ENCODE assay signal across 9 cellular contexts in the genomic region with DNA sequence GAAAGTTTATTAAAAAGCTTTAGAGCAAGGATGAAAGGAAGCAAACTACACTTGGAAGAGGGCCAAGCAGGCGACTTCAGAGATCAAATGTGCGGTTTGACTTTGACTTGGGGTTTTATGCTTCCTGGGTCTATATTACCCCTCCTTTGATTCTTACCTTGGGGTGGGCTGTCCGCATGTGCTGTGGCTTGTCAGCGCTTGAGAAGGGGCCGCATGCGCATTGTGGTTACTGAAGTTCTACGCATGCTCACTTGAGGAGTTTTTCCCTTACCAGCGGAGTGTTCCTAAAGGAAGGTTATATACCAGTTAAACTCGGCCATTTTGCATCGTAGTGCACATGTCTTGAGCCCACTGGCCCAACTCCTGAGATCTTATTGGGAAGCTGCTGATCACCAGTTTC. TPM values are rescaled to one million over a fixed set of nuclear protein-coding genes. Genes with fewer than 3 reads are reported as not detected.
A peak's percentile ranks its signal among the peaks of the same experiment; 100 is the strongest.
DNase-seq lines count a peak whose midpoint lies in the region; ATAC-seq, FAIRE-seq and TF ChIP-seq lines count a peak whose summit lies in the region.
"Had no signal": no experiment of that assay in that cellular context is flagged by ENCODE, and none has a peak within 500 bp of the region (broad histone marks: within the 10 kb centered on the region; RNA-seq: fewer than 3 reads in every experiment).

No MANE protein-coding gene starts in this region.

- no peaks in the 10 kb centered on the region for H3K27me3 Mint-ChIP-seq in activated T-helper 1 cell treated with anti-CD3 and anti-CD28 coated beads, Interleukin-12 subunit alpha, Interleukin-12 subunit beta, Interleukin-2, Interleukin-4 antibody, amounts not matched to agents 30 ng/mL and 10 ng/mL and 1 ng/mL, durations not matched to agents 14 hours and 24 hours and 36 hours (ENCODE audit: insufficient read depth)
- H3K27me3 Mint-ChIP-seq in stimulated activated naive CD8-positive, alpha-beta T cell treated with anti-CD3 and anti-CD28 coated beads, Interleukin-15, Interleukin-2, amounts not matched to agents 100 ng/mL and 50 ng/mL, for 24 hours = no peaks in the 10 kb centered on the region

- intact Hi-C loops in activated T-helper 1 cell treated with anti-CD3 and anti-CD28 coated beads, Interleukin-12 subunit alpha, Interleukin-12 subunit beta, Interleukin-2, Interleukin-4 antibody, amounts not matched to agents 30 ng/mL and 10 ng/mL and 1 ng/mL, durations not matched to agents 14 hours and 24 hours and 36 hours (cut with micrococcal nuclease) = loop anchor here (5.0 to 10.0 kb wide), 2 partner anchors 102 to 645 kb away; partner anchors contain the start of gene ZNF41

- FAIRE-seq in urothelium cell line (lab: Jason Lieb, UNC) = no peak

- peak overlapping the region; percentile 59 for H3K4me3 Mint-ChIP-seq in activated T-helper 1 cell treated with anti-CD3 and anti-CD28 coated beads, Interleukin-12 subunit alpha, Interleukin-12 subunit beta, Interleukin-2, Interleukin-4 antibody, amounts not matched to agents 30 ng/mL and 10 ng/mL and 1 ng/mL, durations not matched to agents 14 hours and 24 hours and 36 hours
- peak overlapping the region; percentile 63 for H3K4me3 Mint-ChIP-seq in stimulated activated naive CD8-positive, alpha-beta T cell treated with anti-CD3 and anti-CD28 coated beads, Interleukin-15, Interleukin-2, amounts not matched to agents 100 ng/mL and 50 ng/mL, for 24 hours

- peaks cover 12% of the 10 kb centered on the region for H3K4me1 Mint-ChIP-seq in activated T-helper 1 cell treated with anti-CD3 and anti-CD28 coated beads, Interleukin-12 subunit alpha, Interleukin-12 subunit beta, Interleukin-2, Interleukin-4 antibody, amounts not matched to agents 30 ng/mL and 10 ng/mL and 1 ng/mL, durations not matched to agents 14 hours and 24 hours and 36 hours (ENCODE audit: low read depth)
- peaks cover 21% of the 10 kb centered on the region for H3K4me1 Mint-ChIP-seq in stimulated activated naive CD8-positive, alpha-beta T cell treated with anti-CD3 and anti-CD28 coated beads, Interleukin-15, Interleukin-2, amounts not matched to agents 100 ng/mL and 50 ng/mL, for 24 hours (ENCODE audit: low read depth)

- H3K36me3 Mint-ChIP-seq in activated T-helper 1 cell treated with anti-CD3 and anti-CD28 coated beads, Interleukin-12 subunit alpha, Interleukin-12 subunit beta, Interleukin-2, Interleukin-4 antibody, amounts not matched to agents 30 ng/mL and 10 ng/mL and 1 ng/mL, durations not matched to agents 14 hours and 24 hours and 36 hours (ENCODE audit: low read depth) = no peaks in the 10 kb centered on the region
- H3K36me3 Mint-ChIP-seq in stimulated activated naive CD8-positive, alpha-beta T cell treated with anti-CD3 and anti-CD28 coated beads, Interleukin-15, Interleukin-2, amounts not matched to agents 100 ng/mL and 50 ng/mL, for 24 hours (ENCODE audit: low read depth) = no peaks in the 10 kb centered on the region

- no peak for ATAC-seq in SK-N-SH treated with all-trans-retinoic acid at 6 μM for 48 hours

- H3K27ac Mint-ChIP-seq in activated T-helper 1 cell treated with anti-CD3 and anti-CD28 coated beads, Interleukin-12 subunit alpha, Interleukin-12 subunit beta, Interleukin-2, Interleukin-4 antibody, amounts not matched to agents 30 ng/mL and 10 ng/mL and 1 ng/mL, durations not matched to agents 14 hours and 24 hours and 36 hours = no peak overlapping the region
- peak overlapping the region; percentile 80 for H3K27ac Mint-ChIP-seq in stimulated activated naive CD8-positive, alpha-beta T cell treated with anti-CD3 and anti-CD28 coated beads, Interleukin-15, Interleukin-2, amounts not matched to agents 100 ng/mL and 50 ng/mL, for 24 hours

- no peaks in the 10 kb centered on the region for H3K9me3 Mint-ChIP-seq in activated T-helper 1 cell treated with anti-CD3 and anti-CD28 coated beads, Interleukin-12 subunit alpha, Interleukin-12 subunit beta, Interleukin-2, Interleukin-4 antibody, amounts not matched to agents 30 ng/mL and 10 ng/mL and 1 ng/mL, durations not matched to agents 14 hours and 24 hours and 36 hours
- H3K9me3 Mint-ChIP-seq in stimulated activated naive CD8-positive, alpha-beta T cell treated with anti-CD3 and anti-CD28 coated beads, Interleukin-15, Interleukin-2, amounts not matched to agents 100 ng/mL and 50 ng/mL, for 24 hours = no peaks in the 10 kb centered on the region

- peak; percentile 21 to 66 (median 53) for DNase-seq in T-helper 1 cell
- DNase-seq in activated T-helper 1 cell treated with anti-CD3 and anti-CD28 coated beads, Interleukin-12 subunit alpha, Interleukin-12 subunit beta, Interleukin-2, Interleukin-4 antibody, amounts not matched to agents 30 ng/mL and 10 ng/mL and 1 ng/mL, durations not matched to agents 14 hours and 24 hours and 36 hours (ENCODE audit: low spot score) = peak; percentile 5
- DNase-seq in medulla oblongata (ENCODE audit: extremely low spot score) = peak; percentile 6
- no peak for DNase-seq in urothelium cell line (ENCODE audit: low spot score)
- no peak for DNase-seq in NCI-H524 treated with DMSO at 0.1 percent for 48 hours (lab: John Stamatoyannopoulos, UW)
- DNase-seq: MG63 had no signal

TF ChIP-seq in SK-N-SH treated with all-trans-retinoic acid at 6 μM for 48 hours, 23 proteins besides CTCF, POLR2A, EP300 and RAD21:
- TF ChIP-seq, protein P1, sequence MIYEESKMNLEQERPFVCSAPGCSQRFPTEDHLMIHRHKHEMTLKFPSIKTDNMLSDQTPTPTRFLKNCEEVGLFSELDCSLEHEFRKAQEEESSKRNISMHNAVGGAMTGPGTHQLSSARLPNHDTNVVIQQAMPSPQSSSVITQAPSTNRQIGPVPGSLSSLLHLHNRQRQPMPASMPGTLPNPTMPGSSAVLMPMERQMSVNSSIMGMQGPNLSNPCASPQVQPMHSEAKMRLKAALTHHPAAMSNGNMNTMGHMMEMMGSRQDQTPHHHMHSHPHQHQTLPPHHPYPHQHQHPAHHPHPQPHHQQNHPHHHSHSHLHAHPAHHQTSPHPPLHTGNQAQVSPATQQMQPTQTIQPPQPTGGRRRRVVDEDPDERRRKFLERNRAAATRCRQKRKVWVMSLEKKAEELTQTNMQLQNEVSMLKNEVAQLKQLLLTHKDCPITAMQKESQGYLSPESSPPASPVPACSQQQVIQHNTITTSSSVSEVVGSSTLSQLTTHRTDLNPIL (CRISPR knock-in tag; IDR thresholded peaks at IDR 0.05; ENCODE audit: low read depth) = no peak
- TF ChIP-seq SNAI2 (CRISPR knock-in tag; IDR thresholded peaks at IDR 0.05) (no peak), ZFP30 (CRISPR knock-in tag; IDR thresholded peaks at IDR 0.05) (no peak), TOX (CRISPR knock-in tag; IDR thresholded peaks at IDR 0.05; ENCODE audit: borderline replicate concordance) (no peak), ZNF8 (CRISPR knock-in tag; IDR thresholded peaks at IDR 0.05) (no peak), ARNTL (CRISPR knock-in tag; IDR thresholded peaks at IDR 0.05; ENCODE audit: borderline replicate concordance, low read depth) (no peak), TCF4 (CRISPR knock-in tag; IDR thresholded peaks at IDR 0.05; ENCODE audit: borderline replicate concordance) (no peak), ESRRG (CRISPR knock-in tag; IDR thresholded peaks at IDR 0.05) (no peak), ZNF565 (CRISPR knock-in tag; conservative IDR thresholded peaks at IDR 0.05; ENCODE audit: low read depth) (no peak), PPARA (CRISPR knock-in tag; IDR thresholded peaks at IDR 0.05; ENCODE audit: borderline replicate concordance) (no peak), OSR1 (CRISPR knock-in tag; IDR thresholded peaks at IDR 0.05) (no peak), ISL1 (CRISPR knock-in tag; IDR thresholded peaks at IDR 0.05) (no peak), ZNF70 (CRISPR knock-in tag; IDR thresholded peaks at IDR 0.05) (no peak), RARB (CRISPR knock-in tag; IDR thresholded peaks at IDR 0.05) (no peak), ZC3H10 (CRISPR knock-in tag; IDR thresholded peaks at IDR 0.05) (no peak), ZFP3 (CRISPR knock-in tag; IDR thresholded peaks at IDR 0.05) (no peak), BACH2 (CRISPR knock-in tag; IDR thresholded peaks at IDR 0.05; ENCODE audit: borderline replicate concordance) (no peak)
- TF ChIP-seq, protein P2, sequence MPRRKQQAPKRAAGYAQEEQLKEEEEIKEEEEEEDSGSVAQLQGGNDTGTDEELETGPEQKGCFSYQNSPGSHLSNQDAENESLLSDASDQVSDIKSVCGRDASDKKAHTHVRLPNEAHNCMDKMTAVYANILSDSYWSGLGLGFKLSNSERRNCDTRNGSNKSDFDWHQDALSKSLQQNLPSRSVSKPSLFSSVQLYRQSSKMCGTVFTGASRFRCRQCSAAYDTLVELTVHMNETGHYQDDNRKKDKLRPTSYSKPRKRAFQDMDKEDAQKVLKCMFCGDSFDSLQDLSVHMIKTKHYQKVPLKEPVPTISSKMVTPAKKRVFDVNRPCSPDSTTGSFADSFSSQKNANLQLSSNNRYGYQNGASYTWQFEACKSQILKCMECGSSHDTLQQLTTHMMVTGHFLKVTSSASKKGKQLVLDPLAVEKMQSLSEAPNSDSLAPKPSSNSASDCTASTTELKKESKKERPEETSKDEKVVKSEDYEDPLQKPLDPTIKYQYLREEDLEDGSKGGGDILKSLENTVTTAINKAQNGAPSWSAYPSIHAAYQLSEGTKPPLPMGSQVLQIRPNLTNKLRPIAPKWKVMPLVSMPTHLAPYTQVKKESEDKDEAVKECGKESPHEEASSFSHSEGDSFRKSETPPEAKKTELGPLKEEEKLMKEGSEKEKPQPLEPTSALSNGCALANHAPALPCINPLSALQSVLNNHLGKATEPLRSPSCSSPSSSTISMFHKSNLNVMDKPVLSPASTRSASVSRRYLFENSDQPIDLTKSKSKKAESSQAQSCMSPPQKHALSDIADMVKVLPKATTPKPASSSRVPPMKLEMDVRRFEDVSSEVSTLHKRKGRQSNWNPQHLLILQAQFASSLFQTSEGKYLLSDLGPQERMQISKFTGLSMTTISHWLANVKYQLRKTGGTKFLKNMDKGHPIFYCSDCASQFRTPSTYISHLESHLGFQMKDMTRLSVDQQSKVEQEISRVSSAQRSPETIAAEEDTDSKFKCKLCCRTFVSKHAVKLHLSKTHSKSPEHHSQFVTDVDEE (CRISPR knock-in tag; IDR thresholded peaks at IDR 0.05) = no peak

RNA-seq across cellular contexts. Expression of gene ZNF157, which starts 9.9 kb away (rescaled TPM):
- 0.34 and 0.49 TPM in 2 replicates for total RNA-seq in activated T-helper 1 cell treated with anti-CD3 and anti-CD28 coated beads, Interleukin-12 subunit alpha, Interleukin-12 subunit beta, Interleukin-2, Interleukin-4 antibody, amounts not matched to agents 30 ng/mL and 10 ng/mL and 1 ng/mL, durations not matched to agents 14 hours and 24 hours and 36 hours
- total RNA-seq: lung microvascular endothelial cell had no signal

Comparison
In these comparisons a context has a peak if more than half of its experiments do, and no peak if none do; other contexts are left out.
1. DNase-seq: peak in T-helper 1 cell (5 of 5), activated T-helper 1 cell treated with anti-CD3 and anti-CD28 coated beads, Interleukin-12 subunit alpha, Interleukin-12 subunit beta, Interleukin-2, Interleukin-4 antibody, amounts not matched to agents 30 ng/mL and 10 ng/mL and 1 ng/mL, durations not matched to agents 14 hours and 24 hours and 36 hours (single experiment) and medulla oblongata (single experiment); none in urothelium cell line (single experiment) and NCI-H524 treated with DMSO at 0.1 percent for 48 hours (single experiment).